In genomic region chrX:66004928-66005831, GRCh38 we compare ENCODE assay signal across 14 cellular contexts. TPM values are rescaled to one million over a fixed set of nuclear protein-coding genes. Genes with fewer than 3 reads are reported as not detected.
DNase-seq lines count a peak whose midpoint lies in the region; ATAC-seq and TF ChIP-seq lines count a peak whose summit lies in the region.
"Had no signal": no experiment of that assay in that cellular context is flagged by ENCODE, and none has a peak within 500 bp of the region (broad histone marks: within the 10 kb centered on the region; RNA-seq: fewer than 3 reads in every experiment).

No MANE protein-coding gene starts in this region.

- peak overlapping the region; percentile 56 for H3K4me3 Mint-ChIP-seq in CD8-positive, alpha-beta T cell

- no peak for TF ChIP-seq CTCF in CD8-positive, alpha-beta T cell (IDR thresholded peaks at IDR 0.05)
- no peak for TF ChIP-seq CTCF in lower lobe of right lung (IDR thresholded peaks at IDR 0.05)

- H3K9me3 ChIP-seq in CD8-positive, alpha-beta T cell (ENCODE audit: low read length), result no peaks in the 10 kb centered on the region
- no peaks in the 10 kb centered on the region for H3K9me3 ChIP-seq in lower lobe of right lung

- no peaks in the 10 kb centered on the region for H3K36me3 Mint-ChIP-seq in CD8-positive, alpha-beta T cell

- ATAC-seq in CD8-positive, alpha-beta T cell, result no peak
- ATAC-seq in lower lobe of right lung, result peak; percentile 25 to 43
- ATAC-seq in HG03460 (IDR thresholded peaks at IDR 0.05; ENCODE audit: unreplicated experiment), result no peak
- no peak for ATAC-seq in GM21737 (IDR thresholded peaks at IDR 0.05; ENCODE audit: unreplicated experiment)
- ATAC-seq in HG03432 (IDR thresholded peaks at IDR 0.05; ENCODE audit: unreplicated experiment), result no peak

- peaks cover 58% of the 10 kb centered on the region for H3K4me1 ChIP-seq in CD8-positive, alpha-beta T cell (ENCODE audit: insufficient read depth, low read length)
- peaks cover 8% of the 10 kb centered on the region for H3K4me1 ChIP-seq in lower lobe of right lung

- in situ Hi-C loops in KBM-7 (cut with MboI; ENCODE audit: low pct_unique_long_range_greater_than_20kb, low sequenced_read_pairs), result loop anchor here (25.0 kb wide), 1 partner anchor 418 kb away; no protein-coding TSS in a partner anchor

- peaks cover 60% of the 10 kb centered on the region for H3K4me1 Mint-ChIP-seq in CD8-positive, alpha-beta T cell (ENCODE audit: low read depth)

- H3K27me3 ChIP-seq in CD8-positive, alpha-beta T cell (ENCODE audit: insufficient read depth, low read length), result no peaks in the 10 kb centered on the region
- no peaks in the 10 kb centered on the region for H3K27me3 ChIP-seq in lower lobe of right lung (ENCODE audit: low read depth)
- H3K27me3 ChIP-seq: cardiac muscle cell had no signal

- intact Hi-C loops in CD8-positive, alpha-beta T cell (cut with DNase I, micrococcal nuclease), result no loop called here
- intact Hi-C loops in lower lobe of right lung (cut with DNase I), result no loop called here

- H3K27ac Mint-ChIP-seq in CD8-positive, alpha-beta T cell, result peak overlapping the region; percentile 52

- H3K9me3 Mint-ChIP-seq in CD8-positive, alpha-beta T cell, result no peaks in the 10 kb centered on the region

- no peak overlapping the region for H3K4me3 ChIP-seq in CD8-positive, alpha-beta T cell (ENCODE audit: low read depth, low read length)
- H3K4me3 ChIP-seq in lower lobe of right lung, result no peak overlapping the region
- H3K4me3 ChIP-seq: cardiac muscle cell had no signal

- no peak for DNase-seq in CD8-positive, alpha-beta T cell
- DNase-seq in KBM-7 (peak; percentile 98), UCSD-AML1 (lab: John Stamatoyannopoulos, UW; ENCODE audit: unreplicated experiment) (peak; percentile 15), lower lobe of right lung (no peak), GOT3 (lab: John Stamatoyannopoulos, UW) (no peak)
- DNase-seq: DMS 273 treated with DMSO at 0.1 percent for 48 hours; foreskin fibroblast; NCI-H2171 treated with DMSO at 0.1 percent for 48 hours; stimulated activated CD4-positive, alpha-beta T cell treated with anti-CD3 and anti-CD28 coated beads, Interleukin-4, amount 100 ng/mL, for 24 hours had no signal

- H3K27me3 Mint-ChIP-seq in CD8-positive, alpha-beta T cell (ENCODE audit: low read depth), result no peaks in the 10 kb centered on the region

- no peak overlapping the region for H3K27ac ChIP-seq in CD8-positive, alpha-beta T cell (ENCODE audit: low read depth, low read length)
- H3K27ac ChIP-seq in lower lobe of right lung, result no peak overlapping the region
- H3K27ac ChIP-seq: cardiac muscle cell had no signal

- POLR2A ChIA-PET in CD8-positive, alpha-beta T cell (lab: Charles Lee), result interaction anchor here (1.1 kb wide), 1 partner anchor 30 kb away, joined by 4 read pairs; no protein-coding TSS in a partner anchor

- CTCF ChIA-PET in CD8-positive, alpha-beta T cell (lab: Charles Lee), result interaction anchor here (1.3 kb wide), 1 partner anchor 423 kb away, joined by 4 read pairs; no protein-coding TSS in a partner anchor

- H3K36me3 ChIP-seq in CD8-positive, alpha-beta T cell (ENCODE audit: insufficient read depth, low read length), result no peaks in the 10 kb centered on the region
- no peaks in the 10 kb centered on the region for H3K36me3 ChIP-seq in lower lobe of right lung
- H3K36me3 ChIP-seq: cardiac muscle cell had no signal

RNA-seq across cellular contexts. Expression of gene VSIG4, which starts 34.7 kb away (rescaled TPM):
- total RNA-seq in CD8-positive, alpha-beta T cell, result not detected
- total RNA-seq in lower lobe of right lung, result 569 TPM
- total RNA-seq: cardiac muscle cell, SK-MEL-5 had no signal

Comparison
In these comparisons a context has a peak if more than half of its experiments do, and no peak if none do; other contexts are left out.
1. ATAC-seq: peak in lower lobe of right lung (2 of 2); none in CD8-positive, alpha-beta T cell (single experiment), HG03460 (single experiment), GM21737 (single experiment) and HG03432 (single experiment).
2. DNase-seq: peak in KBM-7 (single experiment) and UCSD-AML1 (single experiment); none in CD8-positive, alpha-beta T cell (0 of 7), lower lobe of right lung (single experiment) and GOT3 (single experiment).
3. RNA of gene VSIG4, which starts 34.7 kb away (total RNA-seq): 569 TPM in lower lobe of right lung (single experiment); not detected in CD8-positive, alpha-beta T cell; every median in the first group is over 100 times any median in the second.